2 cellular contexts compared by ENCODE assay signal in genomic region chr11:46907606-46908005, GRCh38.
TF ChIP-seq lines count a peak whose summit lies in the region.

No MANE protein-coding gene starts in this region.

TF ChIP-seq in K562, 482 proteins besides CTCF, POLR2A, EP300 and RAD21:
- TF ChIP-seq ADNP (tag; IDR thresholded peaks at IDR 0.05) = peak; percentile 66
- TF ChIP-seq SRF (CRISPR knock-in tag; IDR thresholded peaks at IDR 0.05) = no peak
- no peak for TF ChIP-seq RFX1 (IDR thresholded peaks at IDR 0.05)
- TF ChIP-seq BCOR (IDR thresholded peaks at IDR 0.05) = peak; percentile 71
- peak; percentile 94 for TF ChIP-seq RBM25 (IDR thresholded peaks at IDR 0.05; ENCODE audit: low read depth, low read length, severe bottlenecking)
- peak; percentile 54; the same call in 1 of the 2 replicates for TF ChIP-seq ZNF121 (CRISPR knock-in tag; conservative IDR thresholded peaks at IDR 0.05)
- TF ChIP-seq CHD4 (IDR thresholded peaks at IDR 0.05; ENCODE audit: insufficient read depth, insufficient replicate concordance, low read depth, low read length, poor library complexity, severe bottlenecking) = peak; percentile 82

TF ChIP-seq in H1, 55 proteins besides CTCF, POLR2A, EP300 and RAD21:
- TF ChIP-seq NANOG (IDR thresholded peaks at IDR 0.05; ENCODE audit: insufficient read depth, low read depth, low read length, poor library complexity, severe bottlenecking) (no peak), KDM1A (IDR thresholded peaks at IDR 0.05; ENCODE audit: borderline replicate concordance, low read length) (peak; percentile 74)
